Comparison of ENCODE assay signal across 10 cellular contexts in the genomic region with DNA sequence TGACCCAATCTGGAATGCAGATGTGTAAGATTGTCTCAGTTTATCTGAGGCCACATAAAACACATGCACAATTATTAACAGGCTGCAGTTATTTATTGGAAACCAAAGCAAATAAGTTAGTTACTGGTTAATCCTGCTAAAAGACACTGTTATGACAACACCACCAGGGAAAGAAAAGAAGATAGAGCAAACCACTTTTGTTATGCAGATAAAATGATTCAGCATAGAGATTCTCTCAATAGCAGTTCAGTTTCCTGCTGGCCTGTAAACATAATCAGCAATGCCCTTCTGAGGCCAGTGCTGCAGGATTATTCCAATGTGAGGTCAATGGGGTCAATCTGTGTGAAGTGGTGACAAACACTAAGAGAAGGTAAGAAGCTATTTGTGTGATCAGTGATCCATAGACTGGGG.
DNase-seq lines count a peak whose midpoint lies in the region; ATAC-seq, FAIRE-seq and TF ChIP-seq lines count a peak whose summit lies in the region.
"Had no signal": no experiment of that assay in that cellular context is flagged by ENCODE, and none has a peak within 500 bp of the region (broad histone marks: within the 10 kb centered on the region; RNA-seq: fewer than 3 reads in every experiment).

No MANE protein-coding gene starts in this region.

- TF ChIP-seq EP300 in H1 (IDR thresholded peaks at IDR 0.05; ENCODE audit: borderline replicate concordance in 1 of 2, low read depth in 2 of 2, low read length in 2 of 2), result no peak

- H2BK12ac ChIP-seq in H1 (ENCODE audit: low read depth, low read length), result 0 out of 2 replicates have a peak overlapping the region, but pooled peaks have one; percentile 29

- CTCF ChIA-PET in H1 (lab: Charles Lee; ENCODE audit: partially characterized antibody), result interaction anchor here (1.1 kb wide), 2 partner anchors 16 to 518 kb away, joined by 3 read pairs; no protein-coding TSS in a partner anchor

- H3K23me2 ChIP-seq in H1 (ENCODE audit: low read depth, low read length), result no peaks in the 10 kb centered on the region

- POLR2A ChIA-PET in H1 (lab: Charles Lee; ENCODE audit: partially characterized antibody), result no interaction called here

- no peak for TF ChIP-seq POLR2A in H1 (IDR thresholded peaks at IDR 0.05; ENCODE audit: control extremely low read depth in 1 of 2, low read depth in 2 of 2, low read length in 2 of 2)

- no peak overlapping the region for H4K91ac ChIP-seq in H1 (replicated peaks; ENCODE audit: insufficient read length, low read length)

- H3K36me3 ChIP-seq in H1 (ENCODE audit: control insufficient read depth in 2 of 4, insufficient read depth in 4 of 4, low read length in 3 of 4), result no peaks in the 10 kb centered on the region
- no peaks in the 10 kb centered on the region for H3K36me3 ChIP-seq in mucosa of descending colon (ENCODE audit: low read depth)

- H3K4me1 ChIP-seq in H1 (replicated peaks in 1 of 4; ENCODE audit: control insufficient read depth in 3 of 4, insufficient read depth in 4 of 4, low read length in 3 of 4), result peaks cover 0 to 7% (median 5%) of the 10 kb centered on the region in 4 experiments; a peak in 4 of 7 replicates
- peaks cover 26% of the 10 kb centered on the region for H3K4me1 ChIP-seq in mucosa of descending colon (ENCODE audit: low read depth)

- H2AK5ac ChIP-seq in H1 (ENCODE audit: low read depth, low read length), result no peak overlapping the region

- no peak overlapping the region for H3K23ac ChIP-seq in H1 (ENCODE audit: insufficient read length)

- H3K9me3 ChIP-seq in H1 (ENCODE audit: insufficient read depth in 2 of 2, low read depth in 1 of 2, low read length in 1 of 2), result no peaks in the 10 kb centered on the region
- no peaks in the 10 kb centered on the region for H3K9me3 ChIP-seq in mucosa of descending colon

- H3K27ac ChIP-seq in H1 (ENCODE audit: low read depth, low read length), result no peak overlapping the region

- TF ChIP-seq RAD21 in H1 (IDR thresholded peaks at IDR 0.05 in 1 of 2, conservative IDR thresholded peaks at IDR 0.05 in 1 of 2; ENCODE audit: low read depth in 2 of 2, low read length in 2 of 2), result no peak

- H3K4me3 ChIP-seq in H1 (ENCODE audit: extremely low read depth in 1 of 4, insufficient read depth in 2 of 4, low read depth in 3 of 4, low read length in 4 of 4), result peak overlapping the region in 1 of 4 experiments; percentile 20; a peak in 3 of 8 replicates
- no peak overlapping the region for H3K4me3 ChIP-seq in mucosa of descending colon

- no peak overlapping the region for H3K14ac ChIP-seq in H1 (ENCODE audit: insufficient read length)

- H3K27me3 ChIP-seq in H1 (replicated peaks in 1 of 4; ENCODE audit: control insufficient read depth in 3 of 4, extremely low read depth in 1 of 4, insufficient read depth in 3 of 4, low read length in 3 of 4), result peaks cover 0 to 6% (median under 1%) of the 10 kb centered on the region in 4 experiments; a peak in 4 of 7 replicates

- H3K4me2 ChIP-seq in H1 (ENCODE audit: insufficient read depth in 1 of 2, low read depth in 2 of 2, low read length in 2 of 2), result peak overlapping the region; percentile 17 to 54; a peak in 3 of 4 replicates

- H2AFZ ChIP-seq in H1 (ENCODE audit: low read length), result no peak overlapping the region

- no peaks in the 10 kb centered on the region for H4K20me1 ChIP-seq in H1 (replicated peaks in 1 of 2; ENCODE audit: control insufficient read depth in 1 of 2, insufficient read depth in 2 of 2, low read length in 2 of 2)

- H2BK20ac ChIP-seq in H1 (ENCODE audit: low read length), result no peak overlapping the region

- TF ChIP-seq CTCF in H1 (IDR thresholded peaks at IDR 0.05; ENCODE audit: control extremely low read depth in 1 of 3, insufficient read depth in 1 of 3, low read depth in 1 of 3, low read length in 3 of 3) (no peak), mucosa of descending colon (IDR thresholded peaks at IDR 0.05) (no peak)

- H2BK120ac ChIP-seq in H1 (replicated peaks; ENCODE audit: low read depth, low read length), result no peak overlapping the region

- ATAC-seq in GM18907 (IDR thresholded peaks at IDR 0.05; ENCODE audit: unreplicated experiment) (peak; percentile 67), HG03378 (IDR thresholded peaks at IDR 0.05; ENCODE audit: unreplicated experiment) (peak; percentile 63), mucosa of descending colon (peak; percentile 4), HG03460 (IDR thresholded peaks at IDR 0.05; ENCODE audit: unreplicated experiment) (no peak)

- no peak overlapping the region for H3K56ac ChIP-seq in H1 (replicated peaks; ENCODE audit: insufficient read length, low read depth, low read length)

- no peaks in the 10 kb centered on the region for H3K79me1 ChIP-seq in H1 (ENCODE audit: low read depth, low read length)

- H4K8ac ChIP-seq in H1 (ENCODE audit: extremely low read depth, insufficient read depth, low read length), result no peak overlapping the region

- H3K18ac ChIP-seq in H1 (ENCODE audit: extremely low read depth, low read length), result no peak overlapping the region

- DNase-seq in H1 (ENCODE audit: low read depth in 1 of 2, low spot score in 2 of 2) (peak in 1 of 2 experiments; percentile 31), mucosa of descending colon (no peak), AG20443 (ENCODE audit: low spot score) (no peak), NAMALWA (ENCODE audit: low spot score) (no peak), germinal center (ENCODE audit: low spot score) (no peak)
- DNase-seq: DMS 273 treated with DMSO at 0.1 percent for 48 hours had no signal

- H3K9ac ChIP-seq in H1 (replicated peaks in 1 of 4; ENCODE audit: extremely low read depth in 1 of 4, low read depth in 3 of 4, low read length in 3 of 4), result no peak overlapping the region

- no peak overlapping the region for H4K5ac ChIP-seq in H1 (ENCODE audit: insufficient read length, low read depth, low read length)

- no peak overlapping the region for H2BK15ac ChIP-seq in H1 (ENCODE audit: low read length)

- H3K79me2 ChIP-seq in H1 (ENCODE audit: control insufficient read depth in 1 of 2, insufficient read depth in 2 of 2, low read length in 2 of 2), result no peaks in the 10 kb centered on the region

- peak; percentile 78 for FAIRE-seq in H1 (lab: Jason Lieb, UNC)
- FAIRE-seq: colon had no signal

- H2BK5ac ChIP-seq in H1 (ENCODE audit: low read depth, low read length), result no peak overlapping the region

- no peak overlapping the region for H3K4ac ChIP-seq in H1 (replicated peaks; ENCODE audit: insufficient read length, low read depth, low read length)

- intact Hi-C loops in mucosa of descending colon (cut with DNase I, micrococcal nuclease), result no loop called here

TF ChIP-seq in H1, 55 proteins besides CTCF, POLR2A, EP300 and RAD21 (continues in another document):
- TF ChIP-seq PHF8 (conservative IDR thresholded peaks at IDR 0.05; ENCODE audit: low read depth, low read length) (no peak), CBX5 (IDR thresholded peaks at IDR 0.05; ENCODE audit: low read depth, low read length) (no peak)
